8 cellular contexts compared by ENCODE assay signal in the genomic region with DNA sequence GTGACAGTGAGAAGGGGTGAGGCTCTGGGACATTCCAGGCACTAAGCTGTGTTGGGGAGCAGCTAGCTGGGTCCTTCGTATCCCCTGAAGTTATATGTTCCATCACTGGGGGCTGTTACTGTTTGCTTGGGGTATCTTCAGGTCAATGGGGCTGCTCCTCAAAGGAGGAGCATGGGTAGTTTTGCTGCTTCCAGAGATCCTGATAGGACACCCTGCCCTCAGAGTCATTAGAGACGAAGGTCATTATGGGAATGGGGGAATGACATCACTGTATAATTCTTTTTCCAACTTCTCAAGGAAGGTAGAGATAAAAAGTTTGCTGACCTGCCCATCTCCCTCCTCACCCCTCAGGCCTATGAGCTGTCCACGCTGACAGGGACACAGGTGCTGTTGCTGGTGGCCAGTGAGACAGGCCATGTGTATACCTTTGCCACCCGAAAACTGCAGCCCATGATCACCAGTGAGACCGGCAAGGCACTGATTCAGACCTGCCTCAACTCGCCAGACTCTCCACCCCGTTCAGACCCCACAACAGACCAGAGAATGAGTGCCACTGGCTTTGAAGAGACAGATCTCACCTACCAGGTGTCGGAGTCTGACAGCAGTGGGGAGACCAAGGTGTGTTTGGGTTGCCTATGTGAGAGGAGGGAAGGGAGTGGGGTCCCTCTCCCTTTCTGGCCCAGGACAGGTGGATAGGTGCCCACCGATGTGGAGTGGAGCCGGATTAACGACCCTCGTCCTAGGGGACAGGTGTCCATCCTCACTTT. TPM values are rescaled to one million over a fixed set of nuclear protein-coding genes. Genes with fewer than 3 reads are reported as not detected.
A peak's percentile ranks its signal among the peaks of the same experiment; 100 is the strongest.
DNase-seq lines count a peak whose midpoint lies in the region; ATAC-seq and TF ChIP-seq lines count a peak whose summit lies in the region.

No MANE protein-coding gene starts in this region.

- H3K27ac ChIP-seq in hepatocyte, result peak overlapping the region; percentile 92

- H3K27me3 ChIP-seq in hepatocyte, result no peaks in the 10 kb centered on the region

- H3K36me3 Mint-ChIP-seq in HFFc6 (ENCODE audit: low read depth), result peaks cover 15% of the 10 kb centered on the region
- peaks cover 43% of the 10 kb centered on the region for H3K36me3 Mint-ChIP-seq in activated CD8-positive, alpha-beta T cell treated with anti-CD3 and anti-CD28 coated beads, Interleukin-2, amount 10 ng/mL, durations not matched to agents 7 days and 5 days (ENCODE audit: low read depth)

- no peak overlapping the region for H2AFZ ChIP-seq in hepatocyte

- no peaks in the 10 kb centered on the region for H3K9me3 Mint-ChIP-seq in HFFc6
- H3K9me3 Mint-ChIP-seq in activated CD8-positive, alpha-beta T cell treated with anti-CD3 and anti-CD28 coated beads, Interleukin-2, amount 10 ng/mL, durations not matched to agents 7 days and 5 days (ENCODE audit: insufficient read depth), result no peaks in the 10 kb centered on the region
- no peaks in the 10 kb centered on the region for H3K9me3 Mint-ChIP-seq in stimulated activated naive CD8-positive, alpha-beta T cell treated with anti-CD3 and anti-CD28 coated beads, Interleukin-15, amount 100 ng/mL, for 72 hours

- H3K79me2 ChIP-seq in hepatocyte, result peaks cover 36% of the 10 kb centered on the region

- peaks cover 40% of the 10 kb centered on the region for H3K4me1 Mint-ChIP-seq in HFFc6 (ENCODE audit: low read depth)
- H3K4me1 Mint-ChIP-seq in activated CD8-positive, alpha-beta T cell treated with anti-CD3 and anti-CD28 coated beads, Interleukin-2, amount 10 ng/mL, durations not matched to agents 7 days and 5 days (ENCODE audit: low read depth), result peaks cover 53% of the 10 kb centered on the region
- peaks cover 56% of the 10 kb centered on the region for H3K4me1 Mint-ChIP-seq in stimulated activated naive CD8-positive, alpha-beta T cell treated with anti-CD3 and anti-CD28 coated beads, Interleukin-15, amount 100 ng/mL, for 72 hours

- peaks cover 18% of the 10 kb centered on the region for H4K20me1 ChIP-seq in hepatocyte (ENCODE audit: insufficient read depth, poor library complexity, severe bottlenecking)

- no peak overlapping the region for H3K4me3 ChIP-seq in hepatocyte

- peaks cover 3% of the 10 kb centered on the region; the same call in 1 of the 2 replicates for H3K27me3 Mint-ChIP-seq in HFFc6 (ENCODE audit: insufficient read depth)
- no peaks in the 10 kb centered on the region for H3K27me3 Mint-ChIP-seq in activated CD8-positive, alpha-beta T cell treated with anti-CD3 and anti-CD28 coated beads, Interleukin-2, amount 10 ng/mL, durations not matched to agents 7 days and 5 days (ENCODE audit: low read depth)
- H3K27me3 Mint-ChIP-seq in stimulated activated naive CD8-positive, alpha-beta T cell treated with anti-CD3 and anti-CD28 coated beads, Interleukin-15, amount 100 ng/mL, for 72 hours, result no peaks in the 10 kb centered on the region

- DNase-seq in HFFc6 (no peak), hepatocyte (ENCODE audit: low spot score) (no peak), RPMI8226 (no peak)
- peak; percentile 38 for DNase-seq in activated CD8-positive, alpha-beta T cell treated with anti-CD3 and anti-CD28 coated beads, Interleukin-2, amount 10 ng/mL, durations not matched to agents 7 days and 5 days
- DNase-seq in stimulated activated naive CD8-positive, alpha-beta T cell treated with anti-CD3 and anti-CD28 coated beads, Interleukin-15, amount 100 ng/mL, for 72 hours, result no peak

- CTCF ChIA-PET in activated CD8-positive, alpha-beta T cell treated with anti-CD3 and anti-CD28 coated beads, Interleukin-2, amount 10 ng/mL, durations not matched to agents 7 days and 5 days (lab: Charles Lee), result interaction anchor here (0.7 to 2.9 kb wide), 8 partner anchors 9 to 334 kb away, joined by 3 to 12 read pairs (median 3); no protein-coding TSS in a partner anchor

- peak overlapping the region; percentile 98 for H3K4me3 Mint-ChIP-seq in HFFc6
- peak overlapping the region; percentile 96 for H3K4me3 Mint-ChIP-seq in activated CD8-positive, alpha-beta T cell treated with anti-CD3 and anti-CD28 coated beads, Interleukin-2, amount 10 ng/mL, durations not matched to agents 7 days and 5 days
- peak overlapping the region; percentile 81 to 87 for H3K4me3 Mint-ChIP-seq in stimulated activated naive CD8-positive, alpha-beta T cell treated with anti-CD3 and anti-CD28 coated beads, Interleukin-15, amount 100 ng/mL, for 72 hours

- peak overlapping the region; percentile 90 for H3K27ac Mint-ChIP-seq in HFFc6
- peak overlapping the region; percentile 86 for H3K27ac Mint-ChIP-seq in activated CD8-positive, alpha-beta T cell treated with anti-CD3 and anti-CD28 coated beads, Interleukin-2, amount 10 ng/mL, durations not matched to agents 7 days and 5 days
- peak overlapping the region in 1 of 2 donors; percentile 79 for H3K27ac Mint-ChIP-seq in stimulated activated naive CD8-positive, alpha-beta T cell treated with anti-CD3 and anti-CD28 coated beads, Interleukin-15, amount 100 ng/mL, for 72 hours

- H3K9me2 ChIP-seq in hepatocyte (replicated peaks; ENCODE audit: insufficient read depth), result no peaks in the 10 kb centered on the region

- no peak for ATAC-seq in activated CD8-positive, alpha-beta T cell treated with anti-CD3 and anti-CD28 coated beads, Interleukin-2, amount 10 ng/mL, durations not matched to agents 7 days and 5 days
- peak; percentile 1 for ATAC-seq in stimulated activated naive CD8-positive, alpha-beta T cell treated with anti-CD3 and anti-CD28 coated beads, Interleukin-15, amount 100 ng/mL, for 72 hours
- ATAC-seq in HG03045 (IDR thresholded peaks at IDR 0.05; ENCODE audit: unreplicated experiment) (no peak), GM19463 (IDR thresholded peaks at IDR 0.05; ENCODE audit: unreplicated experiment) (no peak), GM18502 (IDR thresholded peaks at IDR 0.05; ENCODE audit: poor library complexity, unreplicated experiment) (no peak)

- WGBS in hepatocyte (ENCODE audit: low lambda C conversion rate, missing lambda C conversion rate), result 59% methylated on average over 12 of the region's 12 CpGs

- POLR2A ChIA-PET in activated CD8-positive, alpha-beta T cell treated with anti-CD3 and anti-CD28 coated beads, Interleukin-2, amount 10 ng/mL, durations not matched to agents 7 days and 5 days (lab: Charles Lee), result interaction anchor here (0.7 to 2.1 kb wide), 5 partner anchors 9 to 244 kb away, joined by 3 to 11 read pairs (median 5); partner anchors contain the start of genes CNPY3 and CUL9

- H3K4me1 ChIP-seq in hepatocyte (ENCODE audit: insufficient read depth), result peaks cover 23% of the 10 kb centered on the region

- H3K36me3 ChIP-seq in hepatocyte (replicated peaks; ENCODE audit: insufficient read depth, low read depth), result no peaks in the 10 kb centered on the region

- peak overlapping the region; percentile 73 for H3K4me2 ChIP-seq in hepatocyte

- H3K9me3 ChIP-seq in hepatocyte (ENCODE audit: low read depth), result no peaks in the 10 kb centered on the region

- no peak for TF ChIP-seq CTCF in HFFc6 (IDR thresholded peaks at IDR 0.05)
- no peak for TF ChIP-seq CTCF in hepatocyte (IDR thresholded peaks at IDR 0.05; ENCODE audit: poor library complexity)

RNA-seq across cellular contexts. Expression of gene SRF, which starts 2.6 kb away (rescaled TPM):
- 10 to 100 TPM; 37.4 to 49.7 (median 39.3) TPM for total RNA-seq in HFFc6 (2021; fragmentation: NEBNext Ultra II Directional; extraction: Animal tissue kit (Norgen Biotek cat#: 25700))
- 10 to 100 TPM; 41.4 to 43.8 TPM for total RNA-seq in activated CD8-positive, alpha-beta T cell treated with anti-CD3 and anti-CD28 coated beads, Interleukin-2, amount 10 ng/mL, durations not matched to agents 7 days and 5 days
- 19.1 and 22.0 TPM in 2 replicates for total RNA-seq in hepatocyte
- polyA plus RNA-seq in hepatocyte, result 7.4 and 9.3 TPM in 2 replicates

RNA-seq across cellular contexts. Expression of gene CUL9, which starts 8.3 kb away (rescaled TPM):
- 10 to 100 TPM; 15.4 to 19.9 (median 18.6) TPM for total RNA-seq in HFFc6 (2021; fragmentation: NEBNext Ultra II Directional; extraction: Animal tissue kit (Norgen Biotek cat#: 25700))
- 10 to 100 TPM; 50.0 to 51.2 TPM for total RNA-seq in activated CD8-positive, alpha-beta T cell treated with anti-CD3 and anti-CD28 coated beads, Interleukin-2, amount 10 ng/mL, durations not matched to agents 7 days and 5 days
- 13.4 and 26.2 TPM in 2 replicates for total RNA-seq in hepatocyte
- 20.1 and 22.3 TPM in 2 replicates for polyA plus RNA-seq in hepatocyte

RNA-seq across cellular contexts. Expression of gene DNPH1, which starts 55.6 kb away (rescaled TPM):
- 10 to 100 TPM; 38.3 to 56.3 (median 49.1) TPM for total RNA-seq in HFFc6 (2021; fragmentation: NEBNext Ultra II Directional; extraction: Animal tissue kit (Norgen Biotek cat#: 25700))
- 10 to 100 TPM; 42.5 to 47.2 TPM for total RNA-seq in activated CD8-positive, alpha-beta T cell treated with anti-CD3 and anti-CD28 coated beads, Interleukin-2, amount 10 ng/mL, durations not matched to agents 7 days and 5 days
- 105 and 124 TPM in 2 replicates for total RNA-seq in hepatocyte
- 136 and 153 TPM in 2 replicates for polyA plus RNA-seq in hepatocyte
